In genomic region chr11:103773537-103773936, GRCh38 we compare ENCODE assay signal across 19 cellular contexts.
"Had no signal": no experiment of that assay in that cellular context is flagged by ENCODE, and none has a peak within 500 bp of the region (broad histone marks: within the 10 kb centered on the region; RNA-seq: fewer than 3 reads in every experiment).

No MANE protein-coding gene starts in this region.

- H3K9me3 ChIP-seq: left lung, pancreas, stomach, suprapubic skin had no signal

- H3K4me1 ChIP-seq: left lung, stomach, suprapubic skin had no signal

- H3K4me3 ChIP-seq: cardiac muscle cell, left lung, pancreas, stomach, suprapubic skin had no signal

- H3K27me3 ChIP-seq: cardiac muscle cell, left lung, pancreas, stomach, suprapubic skin had no signal

- DNase-seq: activated B cell treated with CpG ODN at 0.5 μM for 24 hours; activated CD4-positive, alpha-beta T cell treated with anti-CD3 and anti-CD28 coated beads for 36 hours; activated CD4-positive, alpha-beta T cell treated with anti-CD3 and anti-CD28 coated beads, Interleukin-2, amount 50 U/mL, for 48 hours; activated CD8-positive, alpha-beta memory T cell treated with anti-CD3 and anti-CD28 coated beads, Interleukin-2, amount 50 U/mL, for 48 hours; activated naive CD4-positive, alpha-beta T cell; activated T-cell treated with anti-CD3 and anti-CD28 coated beads, Interleukin-2, amount 50 U/mL, for 4 hours; amniotic stem cell; effector CD8-positive, alpha-beta T cell; erythroblast; midbrain; natural killer cell; pancreas; small intestine; stimulated activated CD4-positive, alpha-beta T cell treated with anti-CD3 and anti-CD28 coated beads, Interleukin-15, amount 100 ng/mL, for 24 hours; stomach; T-helper 17 cell had no signal

- H3K36me3 ChIP-seq: cardiac muscle cell, left lung, pancreas, stomach, suprapubic skin had no signal

- H3K27ac ChIP-seq: cardiac muscle cell, left lung, pancreas, stomach, suprapubic skin had no signal
